21 cellular contexts compared by ENCODE assay signal in the genomic region with DNA sequence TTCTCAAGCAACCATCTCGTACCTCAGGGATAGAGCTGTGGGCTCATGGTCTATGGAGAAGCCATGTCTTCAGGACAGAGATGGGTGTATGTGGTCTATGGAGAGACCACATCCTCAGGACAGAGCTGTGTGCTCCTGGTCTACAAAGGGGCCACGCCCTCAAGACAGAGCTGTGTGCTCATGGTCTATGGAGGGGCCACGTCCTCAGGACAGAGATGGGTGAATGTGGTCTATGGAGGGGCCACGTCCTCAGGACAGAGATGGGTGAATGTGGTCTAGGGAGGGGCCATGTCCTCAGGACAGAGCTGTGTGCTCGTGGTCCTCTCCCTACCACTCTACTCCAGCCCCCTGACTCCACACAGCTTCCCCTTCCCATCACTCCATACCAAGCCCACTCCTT.
"Had no signal": no experiment of that assay in that cellular context is flagged by ENCODE, and none has a peak within 500 bp of the region (broad histone marks: within the 10 kb centered on the region; RNA-seq: fewer than 3 reads in every experiment).

No MANE protein-coding gene starts in this region.

- H3K27ac ChIP-seq: adrenal gland, body of pancreas, cardiac muscle cell, parathyroid adenoma, psoas muscle had no signal

- DNase-seq: activated CD4-positive, alpha-beta T cell treated with anti-CD3 and anti-CD28 coated beads for 4 hours; activated CD4-positive, alpha-beta T cell treated with anti-CD3 and anti-CD28 coated beads, Interleukin-2, amount 50 U/mL, for 48 hours; activated naive CD4-positive, alpha-beta T cell treated with anti-CD3 and anti-CD28 coated beads for 36 hours; activated naive CD8-positive, alpha-beta T cell treated with anti-CD3 and anti-CD28 coated beads for 36 hours; activated T-cell treated with anti-CD3 and anti-CD28 coated beads, Interleukin-2, amount 50 U/mL, for 4 hours; adrenal gland; body of pancreas; cortex of kidney; effector memory CD8-positive, alpha-beta T cell; hippocampal formation; naive thymus-derived CD4-positive, alpha-beta T cell; nucleus accumbens; psoas muscle; substantia nigra; T-cell had no signal

- H2AFZ ChIP-seq: parathyroid adenoma had no signal

- H3K4me1 Mint-ChIP-seq: activated naive CD8-positive, alpha-beta T cell treated with anti-CD3 and anti-CD28 coated beads for 36 hours; mesothelial cell of epicardium; T-cell had no signal

- H3K4me1 ChIP-seq: adrenal gland, body of pancreas, parathyroid adenoma, psoas muscle had no signal

- H3K27me3 Mint-ChIP-seq: activated naive CD8-positive, alpha-beta T cell treated with anti-CD3 and anti-CD28 coated beads for 36 hours; stimulated activated naive CD8-positive, alpha-beta T cell treated with anti-CD3 and anti-CD28 coated beads, Interleukin-15, Interleukin-2, amounts not matched to agents 100 ng/mL and 50 ng/mL, for 24 hours had no signal

- H3K9ac ChIP-seq: parathyroid adenoma had no signal

- H3K36me3 ChIP-seq: adrenal gland, cardiac muscle cell had no signal

- H3K9me3 Mint-ChIP-seq: activated naive CD4-positive, alpha-beta T cell treated with anti-CD3 and anti-CD28 coated beads for 36 hours; activated naive CD8-positive, alpha-beta T cell treated with anti-CD3 and anti-CD28 coated beads for 36 hours; activated T-cell treated with anti-CD3 and anti-CD28 coated beads, Interleukin-2, amount 50 U/mL, for 4 hours; effector memory CD8-positive, alpha-beta T cell; mesothelial cell of epicardium; naive thymus-derived CD4-positive, alpha-beta T cell; stimulated activated naive CD8-positive, alpha-beta T cell treated with anti-CD3 and anti-CD28 coated beads, Interleukin-15, Interleukin-2, amounts not matched to agents 100 ng/mL and 50 ng/mL, for 24 hours; T-cell; T-helper 2 cell treated with Interferon-gamma antibody and Interleukin-4, amounts not matched to agents 5 μg/mL and 100 μg/mL, for 36 hours; type B pancreatic cell had no signal

- H3K36me3 Mint-ChIP-seq: activated naive CD8-positive, alpha-beta T cell treated with anti-CD3 and anti-CD28 coated beads for 36 hours; mesothelial cell of epicardium; naive thymus-derived CD4-positive, alpha-beta T cell; T-cell; type B pancreatic cell had no signal

- H3K27me3 ChIP-seq: adrenal gland, body of pancreas, cardiac muscle cell had no signal

- H3K9me3 ChIP-seq: adrenal gland, body of pancreas, psoas muscle had no signal

- H3K4me3 Mint-ChIP-seq: activated naive CD4-positive, alpha-beta T cell treated with anti-CD3 and anti-CD28 coated beads for 36 hours; activated naive CD8-positive, alpha-beta T cell treated with anti-CD3 and anti-CD28 coated beads for 36 hours; activated T-cell treated with anti-CD3 and anti-CD28 coated beads, Interleukin-2, amount 50 U/mL, for 4 hours; effector memory CD8-positive, alpha-beta T cell; mesothelial cell of epicardium; naive thymus-derived CD4-positive, alpha-beta T cell; stimulated activated naive CD8-positive, alpha-beta T cell treated with anti-CD3 and anti-CD28 coated beads, Interleukin-15, Interleukin-2, amounts not matched to agents 100 ng/mL and 50 ng/mL, for 24 hours; T-cell; T-helper 2 cell treated with Interferon-gamma antibody and Interleukin-4, amounts not matched to agents 5 μg/mL and 100 μg/mL, for 36 hours; type B pancreatic cell had no signal

- H3K4me3 ChIP-seq: adrenal gland, body of pancreas, cardiac muscle cell, psoas muscle had no signal

- H3K27ac Mint-ChIP-seq: activated naive CD4-positive, alpha-beta T cell treated with anti-CD3 and anti-CD28 coated beads for 36 hours; activated naive CD8-positive, alpha-beta T cell treated with anti-CD3 and anti-CD28 coated beads for 36 hours; effector memory CD8-positive, alpha-beta T cell; mesothelial cell of epicardium; naive thymus-derived CD4-positive, alpha-beta T cell; stimulated activated naive CD8-positive, alpha-beta T cell treated with anti-CD3 and anti-CD28 coated beads, Interleukin-15, Interleukin-2, amounts not matched to agents 100 ng/mL and 50 ng/mL, for 24 hours; T-cell; T-helper 2 cell treated with Interferon-gamma antibody and Interleukin-4, amounts not matched to agents 5 μg/mL and 100 μg/mL, for 36 hours; type B pancreatic cell had no signal

- H3K79me2 ChIP-seq: parathyroid adenoma had no signal

- ATAC-seq: activated T-cell treated with anti-CD3 and anti-CD28 coated beads, Interleukin-2, amount 50 U/mL, for 4 hours; body of pancreas; effector memory CD8-positive, alpha-beta T cell; naive thymus-derived CD4-positive, alpha-beta T cell; psoas muscle; T-cell had no signal
